ENCODE assay signal across 9 cellular contexts in genomic region chr12:65962921-65963883, GRCh38.
A peak's percentile ranks its signal among the peaks of the same experiment; 100 is the strongest.
DNase-seq lines count a peak whose midpoint lies in the region; ATAC-seq and TF ChIP-seq lines count a peak whose summit lies in the region.
"Had no signal": no experiment of that assay in that cellular context is flagged by ENCODE, and none has a peak within 500 bp of the region (broad histone marks: within the 10 kb centered on the region; RNA-seq: fewer than 3 reads in every experiment).

No MANE protein-coding gene starts in this region.

- POLR2A ChIA-PET in HEK293T (lab: Yijun Ruan, JAX): no interaction called here

- H3K4me1 Mint-ChIP-seq in activated naive CD8-positive, alpha-beta T cell treated with anti-CD3 and anti-CD28 coated beads, Interleukin-2, amount 50 U/mL, for 24 hours: no peaks in the 10 kb centered on the region
- no peaks in the 10 kb centered on the region for H3K4me1 Mint-ChIP-seq in effector memory CD8-positive, alpha-beta T cell (ENCODE audit: low read depth in 2 of 2)

- no peaks in the 10 kb centered on the region for H3K36me3 Mint-ChIP-seq in activated naive CD8-positive, alpha-beta T cell treated with anti-CD3 and anti-CD28 coated beads, Interleukin-2, amount 50 U/mL, for 24 hours (ENCODE audit: low read depth)
- no peaks in the 10 kb centered on the region for H3K36me3 Mint-ChIP-seq in effector memory CD8-positive, alpha-beta T cell (ENCODE audit: insufficient read depth)

- H3K27ac ChIP-seq in upper lobe of right lung: no peak overlapping the region
- H3K27ac ChIP-seq: SJCRH30 had no signal

- DNase-seq in DMS53 treated with DMSO at 0.1 percent for 48 hours (lab: John Stamatoyannopoulos, UW; ENCODE audit: unreplicated experiment): peak; percentile 61
- peak; percentile 53 for DNase-seq in HEK293T (ENCODE audit: extremely low spot score)
- peak; percentile 23 for DNase-seq in activated naive CD8-positive, alpha-beta T cell treated with anti-CD3 and anti-CD28 coated beads, Interleukin-2, amount 50 U/mL, for 24 hours
- DNase-seq in lung microvascular endothelial cell (ENCODE audit: low read depth in 2 of 2): peak; percentile 54 to 68
- DNase-seq in NCI-H526 treated with DMSO at 0.1 percent for 48 hours (lab: John Stamatoyannopoulos, UW): no peak
- no peak for DNase-seq in effector memory CD8-positive, alpha-beta T cell
- DNase-seq in upper lobe of right lung: no peak
- no peak for DNase-seq in dedifferentiated amniotic fluid mesenchymal stem cell (ENCODE audit: extremely low spot score)
- DNase-seq: SJCRH30 had no signal

- H3K36me3 ChIP-seq in upper lobe of right lung: no peaks in the 10 kb centered on the region

- H3K9me3 ChIP-seq in upper lobe of right lung: no peaks in the 10 kb centered on the region
- H3K9me3 ChIP-seq: SJCRH30 had no signal

- H3K4me3 ChIP-seq in upper lobe of right lung: no peak overlapping the region
- H3K4me3 ChIP-seq: SJCRH30 had no signal

- ATAC-seq in activated naive CD8-positive, alpha-beta T cell treated with anti-CD3 and anti-CD28 coated beads, Interleukin-2, amount 50 U/mL, for 24 hours: no peak
- no peak for ATAC-seq in effector memory CD8-positive, alpha-beta T cell (replicated peaks)
- no peak for ATAC-seq in upper lobe of right lung

- TF ChIP-seq CTCF in upper lobe of right lung (IDR thresholded peaks at IDR 0.05): no peak

- H3K27ac Mint-ChIP-seq in activated naive CD8-positive, alpha-beta T cell treated with anti-CD3 and anti-CD28 coated beads, Interleukin-2, amount 50 U/mL, for 24 hours: no peak overlapping the region
- no peak overlapping the region for H3K27ac Mint-ChIP-seq in effector memory CD8-positive, alpha-beta T cell

- peaks cover 12% of the 10 kb centered on the region for H3K27me3 Mint-ChIP-seq in activated naive CD8-positive, alpha-beta T cell treated with anti-CD3 and anti-CD28 coated beads, Interleukin-2, amount 50 U/mL, for 24 hours
- H3K27me3 Mint-ChIP-seq in effector memory CD8-positive, alpha-beta T cell: peaks cover 45 to 54% of the 10 kb centered on the region in 2 donors

- no peaks in the 10 kb centered on the region for H3K9me3 Mint-ChIP-seq in activated naive CD8-positive, alpha-beta T cell treated with anti-CD3 and anti-CD28 coated beads, Interleukin-2, amount 50 U/mL, for 24 hours
- H3K9me3 Mint-ChIP-seq in effector memory CD8-positive, alpha-beta T cell: no peaks in the 10 kb centered on the region

- H3K4me3 Mint-ChIP-seq in activated naive CD8-positive, alpha-beta T cell treated with anti-CD3 and anti-CD28 coated beads, Interleukin-2, amount 50 U/mL, for 24 hours: no peak overlapping the region
- no peak overlapping the region for H3K4me3 Mint-ChIP-seq in effector memory CD8-positive, alpha-beta T cell

- intact Hi-C loops in upper lobe of right lung (cut with DNase I): no loop called here

- CTCF ChIA-PET in HEK293T (lab: Yijun Ruan, JAX): no interaction called here

- no peaks in the 10 kb centered on the region for H3K27me3 ChIP-seq in upper lobe of right lung
- H3K27me3 ChIP-seq: SJCRH30 had no signal

- H3K4me1 ChIP-seq in upper lobe of right lung: no peaks in the 10 kb centered on the region

TF ChIP-seq in HEK293T, 16 proteins besides CTCF, POLR2A, EP300 and RAD21:
- TF ChIP-seq TARDBP (IDR thresholded peaks at IDR 0.05) (no peak), SUZ12 (IDR thresholded peaks at IDR 0.05) (no peak), HDGF (IDR thresholded peaks at IDR 0.05; ENCODE audit: borderline replicate concordance) (no peak), ZNF384 (IDR thresholded peaks at IDR 0.05) (no peak), ARNT (IDR thresholded peaks at IDR 0.05) (no peak), NFRKB (IDR thresholded peaks at IDR 0.05) (no peak), CTBP1 (IDR thresholded peaks at IDR 0.05; ENCODE audit: borderline replicate concordance) (no peak)
- TF ChIP-seq, protein P1, sequence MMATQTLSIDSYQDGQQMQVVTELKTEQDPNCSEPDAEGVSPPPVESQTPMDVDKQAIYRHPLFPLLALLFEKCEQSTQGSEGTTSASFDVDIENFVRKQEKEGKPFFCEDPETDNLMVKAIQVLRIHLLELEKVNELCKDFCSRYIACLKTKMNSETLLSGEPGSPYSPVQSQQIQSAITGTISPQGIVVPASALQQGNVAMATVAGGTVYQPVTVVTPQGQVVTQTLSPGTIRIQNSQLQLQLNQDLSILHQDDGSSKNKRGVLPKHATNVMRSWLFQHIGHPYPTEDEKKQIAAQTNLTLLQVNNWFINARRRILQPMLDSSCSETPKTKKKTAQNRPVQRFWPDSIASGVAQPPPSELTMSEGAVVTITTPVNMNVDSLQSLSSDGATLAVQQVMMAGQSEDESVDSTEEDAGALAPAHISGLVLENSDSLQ (IDR thresholded peaks at IDR 0.05): no peak

Comparison
In these comparisons a context has a peak if more than half of its experiments do, and no peak if none do; other contexts are left out.
1. DNase-seq: peak in DMS53 treated with DMSO at 0.1 percent for 48 hours (single experiment), HEK293T (single experiment), activated naive CD8-positive, alpha-beta T cell treated with anti-CD3 and anti-CD28 coated beads, Interleukin-2, amount 50 U/mL, for 24 hours (single experiment) and lung microvascular endothelial cell (2 of 2); none in NCI-H526 treated with DMSO at 0.1 percent for 48 hours (single experiment), effector memory CD8-positive, alpha-beta T cell (0 of 3), upper lobe of right lung (single experiment) and dedifferentiated amniotic fluid mesenchymal stem cell (single experiment).